8 cellular contexts compared by ENCODE assay signal in genomic region chr11:38693306-38693705, GRCh38.
"Had no signal": no experiment of that assay in that cellular context is flagged by ENCODE, and none has a peak within 500 bp of the region (broad histone marks: within the 10 kb centered on the region; RNA-seq: fewer than 3 reads in every experiment).

No MANE protein-coding gene starts in this region.

- H3K9me3 ChIP-seq: HAP-1 had no signal

- FAIRE-seq: HTR-8/SVneo, K562 had no signal

- H3K36me3 ChIP-seq: HAP-1 had no signal

- H3K4me3 Mint-ChIP-seq: HFFc6 had no signal

- ATAC-seq: HCT116, K562 had no signal

- H3K4me3 ChIP-seq: HAP-1, K562 had no signal

- H3K4me1 ChIP-seq: HAP-1 had no signal

- H3K27ac Mint-ChIP-seq: HFFc6 had no signal

- DNase-seq: GOT3, H7, HFFc6, IMR-90 had no signal
